ENCODE assay signal across 9 cellular contexts in the genomic region with DNA sequence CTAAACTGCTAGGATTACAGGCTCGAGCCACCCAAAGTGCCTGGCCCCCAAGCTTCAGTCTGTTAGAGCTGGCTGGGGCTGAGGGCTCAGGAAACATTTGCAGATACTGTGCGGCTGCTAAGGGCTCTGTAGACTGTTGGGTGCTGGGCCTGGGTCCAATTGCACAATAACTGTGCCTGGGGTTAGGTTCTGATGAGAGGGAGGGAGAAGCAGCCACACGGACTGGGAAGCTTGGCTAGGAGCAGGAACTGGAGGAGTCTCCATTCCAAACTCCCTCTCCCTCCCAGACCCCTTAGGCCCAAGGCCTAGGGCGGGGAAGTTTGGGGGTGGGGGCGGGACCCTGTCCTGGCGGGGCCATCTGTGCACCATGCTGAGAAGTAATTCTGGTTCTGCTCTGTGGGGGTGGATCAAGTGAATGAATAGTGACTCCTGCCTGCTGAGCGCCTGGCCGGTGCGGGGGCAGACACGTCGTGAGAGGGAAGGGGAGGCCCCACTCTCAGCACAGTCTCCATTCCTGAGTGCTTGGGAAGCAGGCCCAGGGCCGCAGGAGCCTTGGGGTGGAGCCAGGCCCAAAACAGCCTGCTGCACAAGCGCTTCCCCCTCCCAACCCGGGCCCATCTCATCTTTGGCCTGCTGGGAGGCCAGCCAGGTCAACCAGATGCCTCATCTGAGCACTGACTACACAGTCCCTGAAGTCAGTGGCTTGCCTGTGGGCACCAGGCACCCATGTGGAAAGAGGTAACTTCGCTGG. TPM values are rescaled to one million over a fixed set of nuclear protein-coding genes. Genes with fewer than 3 reads are reported as not detected.
DNase-seq lines count a peak whose midpoint lies in the region; ATAC-seq and TF ChIP-seq lines count a peak whose summit lies in the region.
"Had no signal": no experiment of that assay in that cellular context is flagged by ENCODE, and none has a peak within 500 bp of the region (broad histone marks: within the 10 kb centered on the region; RNA-seq: fewer than 3 reads in every experiment).

No MANE protein-coding gene starts in this region.

- H3K4me1 ChIP-seq in Peyer's patch (peaks cover 2 to 60% (median 7%) of the 10 kb centered on the region in 4 donors), muscle layer of duodenum (ENCODE audit: control insufficient read depth in 1 of 2, insufficient read depth in 2 of 2, low read length in 2 of 2) (peaks cover 17 to 55% of the 10 kb centered on the region in 2 donors)

- ATAC-seq in esophagus mucosa, result peak; percentile 38
- ATAC-seq in GM18505 (IDR thresholded peaks at IDR 0.05; ENCODE audit: unreplicated experiment), result no peak
- no peak for ATAC-seq in GM21737 (IDR thresholded peaks at IDR 0.05; ENCODE audit: unreplicated experiment)

- DNase-seq in GM03348 (ENCODE audit: low spot score), result peak; percentile 94
- peak in 2 of 3 donors; percentile 30 to 69 for DNase-seq in Peyer's patch
- no peak for DNase-seq in DMS79 treated with DMSO at 0.1 percent for 48 hours (lab: John Stamatoyannopoulos, UW)
- DNase-seq in NCI-H128 (lab: John Stamatoyannopoulos, UW; ENCODE audit: unreplicated experiment), result no peak

- H3K27ac ChIP-seq in Peyer's patch (peak overlapping the region; percentile 62 to 89 (median 79)), muscle layer of duodenum (ENCODE audit: low read length) (peak overlapping the region; percentile 63)
- H3K27ac ChIP-seq: parathyroid adenoma had no signal

- TF ChIP-seq POLR2A in Peyer's patch (IDR thresholded peaks at IDR 0.05), result no peak
- no peak for TF ChIP-seq POLR2A in GM18505 (IDR thresholded peaks at IDR 0.05; ENCODE audit: borderline replicate concordance, extremely low read depth, insufficient read depth, insufficient read length)

- H3K36me3 ChIP-seq in Peyer's patch (no peaks in the 10 kb centered on the region), muscle layer of duodenum (ENCODE audit: control insufficient read depth in 1 of 2, insufficient read depth in 2 of 2, low read length in 2 of 2) (no peaks in the 10 kb centered on the region)

- TF ChIP-seq CTCF in Peyer's patch (IDR thresholded peaks at IDR 0.05), result no peak

- no peaks in the 10 kb centered on the region for H3K9me3 ChIP-seq in Peyer's patch
- H3K9me3 ChIP-seq in muscle layer of duodenum (ENCODE audit: control insufficient read depth in 1 of 2, low read length in 2 of 2), result peaks cover 0 to 1% of the 10 kb centered on the region in 2 donors

- peak overlapping the region in 3 of 4 donors; percentile 43 to 79 (median 55) for H3K4me3 ChIP-seq in Peyer's patch
- peak overlapping the region; percentile 61 to 70 for H3K4me3 ChIP-seq in muscle layer of duodenum (ENCODE audit: low read depth in 1 of 2, low read length in 2 of 2)

- H3K27me3 ChIP-seq in Peyer's patch (no peaks in the 10 kb centered on the region), muscle layer of duodenum (ENCODE audit: low read depth, low read length) (peaks cover 8% of the 10 kb centered on the region)

RNA-seq across cellular contexts. Expression of gene ASS1, which starts 1.5 kb away (rescaled TPM):
- total RNA-seq in Peyer's patch (100 to 1,000 TPM; 106 to 761 (median 547) TPM), esophagus mucosa (101 TPM)

Comparison
In these comparisons a context has a peak if more than half of its experiments do, and no peak if none do; other contexts are left out.
1. DNase-seq: peak in GM03348 (single experiment) and Peyer's patch (2 of 3); none in DMS79 treated with DMSO at 0.1 percent for 48 hours (single experiment) and NCI-H128 (single experiment).